ENCODE assay signal across 21 cellular contexts in genomic region chr19:30672926-30673325, GRCh38.
"Had no signal": no experiment of that assay in that cellular context is flagged by ENCODE, and none has a peak within 500 bp of the region (broad histone marks: within the 10 kb centered on the region; RNA-seq: fewer than 3 reads in every experiment).

No MANE protein-coding gene starts in this region.

- ATAC-seq: HepG2 had no signal

- H3K4me3 ChIP-seq: MG63, SJSA1, SK-N-MC had no signal

- DNase-seq: IMR-90, Karpas-422, KG1, MG63, NCI-H1092 treated with DMSO at 0.1 percent for 48 hours, NCI-H1436, NCI-H187, NCI-H2029, NCI-H2081 treated with DMSO at 0.1 percent for 48 hours, NCI-H2227 treated with DMSO at 0.1 percent for 48 hours, NCI-H510A, NCI-H524 treated with DMSO at 0.1 percent for 48 hours, NCI-H69, NCI-H774, Right ventricle myocardium superior, RPMI8226, SIG-M5 had no signal

- FAIRE-seq: HepG2, RCC 7860 had no signal

- H3K9me3 ChIP-seq: MG63, SJSA1 had no signal

- H3K27ac ChIP-seq: SJSA1, SK-N-MC had no signal

- H3K36me3 ChIP-seq: MG63, SJSA1 had no signal
